17 cellular contexts compared by ENCODE assay signal in genomic region chr16:84449156-84450140, GRCh38. TPM values are rescaled to one million over a fixed set of nuclear protein-coding genes. Genes with fewer than 3 reads are reported as not detected.
DNase-seq lines count a peak whose midpoint lies in the region; ATAC-seq and TF ChIP-seq lines count a peak whose summit lies in the region.
"Had no signal": no experiment of that assay in that cellular context is flagged by ENCODE, and none has a peak within 500 bp of the region (broad histone marks: within the 10 kb centered on the region; RNA-seq: fewer than 3 reads in every experiment).

No MANE protein-coding gene starts in this region.

- H3K4ac ChIP-seq in neuronal stem cell (ENCODE audit: low read length): no peak overlapping the region

- in situ Hi-C loops in HAP-1 (cut with MboI; ENCODE audit: low sequenced_read_pairs): no loop called here

- no peak overlapping the region for H2BK120ac ChIP-seq in neuronal stem cell (ENCODE audit: low read depth, low read length)

- H3K18ac ChIP-seq in neuronal stem cell (ENCODE audit: low read length): peak overlapping the region; percentile 51

- H2AFZ ChIP-seq in neuronal stem cell (ENCODE audit: low read length): no peak overlapping the region
- H2AFZ ChIP-seq: GM23248 had no signal

- no peak for TF ChIP-seq CTCF in VCaP (conservative IDR thresholded peaks at IDR 0.05)

- H3K4me3 ChIP-seq in neuronal stem cell (ENCODE audit: low read length in 2 of 2): no peak overlapping the region
- no peak overlapping the region for H3K4me3 ChIP-seq in HAP-1
- H3K4me3 ChIP-seq: GM23248, K562 had no signal

- no peaks in the 10 kb centered on the region for H3K27me3 ChIP-seq in neuronal stem cell (ENCODE audit: control insufficient read depth in 3 of 3, insufficient read depth in 3 of 3, low read depth in 1 of 3, low read length in 3 of 3)
- H3K27me3 ChIP-seq in HAP-1 (ENCODE audit: low read depth): peaks cover 16% of the 10 kb centered on the region

- no peaks in the 10 kb centered on the region for H3K36me3 ChIP-seq in neuronal stem cell (replicated peaks in 1 of 2; ENCODE audit: control insufficient read depth in 2 of 2, insufficient read depth in 2 of 2, low read length in 2 of 2)
- H3K36me3 ChIP-seq in HAP-1 (replicated peaks): no peaks in the 10 kb centered on the region

- H3K14ac ChIP-seq in neuronal stem cell (ENCODE audit: low read length): peak overlapping the region; percentile 58

- H3K79me1 ChIP-seq in neuronal stem cell (ENCODE audit: low read depth, low read length): no peaks in the 10 kb centered on the region

- no peak overlapping the region for H2BK12ac ChIP-seq in neuronal stem cell (ENCODE audit: low read length)

- H2BK5ac ChIP-seq in neuronal stem cell (ENCODE audit: low read length): no peak overlapping the region

- H3K9me3 ChIP-seq in neuronal stem cell (replicated peaks in 1 of 2; ENCODE audit: control insufficient read depth in 2 of 2, insufficient read depth in 1 of 2, low read depth in 1 of 2, low read length in 2 of 2) (no peaks in the 10 kb centered on the region), HAP-1 (no peaks in the 10 kb centered on the region)

- WGBS in neuronal stem cell (ENCODE audit: extremely low coverage in 2 of 2, insufficient read length in 2 of 2, insufficient replicate concordance in 1 of 2), 2 donors: no CpG with 5 or more reads among the region's 38 CpGs

- no peak overlapping the region for H3K4me2 ChIP-seq in neuronal stem cell (ENCODE audit: insufficient read depth, low read length, poor library complexity, severe bottlenecking)

- H4K8ac ChIP-seq in neuronal stem cell (ENCODE audit: low read depth, low read length): no peak overlapping the region

- H2BK15ac ChIP-seq in neuronal stem cell (ENCODE audit: low read length): peak overlapping the region; percentile 46

- H3K4me1 ChIP-seq in neuronal stem cell (ENCODE audit: control insufficient read depth in 2 of 2, insufficient read depth in 1 of 2, low read depth in 1 of 2, low read length in 2 of 2): peaks cover 0 to 8% of the 10 kb centered on the region in 2 donors
- H3K4me1 ChIP-seq in HAP-1: peaks cover 4% of the 10 kb centered on the region; the same call in 1 of the 2 replicates

- no peak overlapping the region for H3K9ac ChIP-seq in neuronal stem cell (ENCODE audit: low read depth, low read length, poor library complexity)
- H3K9ac ChIP-seq: GM23248 had no signal

- H3K27ac ChIP-seq in VCaP: peak overlapping the region; percentile 76
- no peak overlapping the region for H3K27ac ChIP-seq in neuronal stem cell (replicated peaks; ENCODE audit: low read length)
- H3K27ac ChIP-seq: GM23248 had no signal

- DNase-seq in NCI-H1417 (lab: John Stamatoyannopoulos, UW) (peak; percentile 72 to 87 (median 84)), NCI-H1417 treated with DMSO at 0.1 percent for 48 hours (lab: John Stamatoyannopoulos, UW) (no peak), NCI-H1105 treated with DMSO at 0.1 percent for 48 hours (lab: John Stamatoyannopoulos, UW) (peak; percentile 53), neuronal stem cell (ENCODE audit: low spot score) (no peak), HAP-1 (ENCODE audit: low spot score in 2 of 2) (no peak), NK-92 (lab: John Stamatoyannopoulos, UW; ENCODE audit: unreplicated experiment) (no peak)
- DNase-seq: 8988T; activated CD4-positive, alpha-beta T cell treated with anti-CD3 and anti-CD28 coated beads for 48 hours; activated T-cell treated with anti-CD3 and anti-CD28 coated beads, Interleukin-2, amount 50 U/mL, for 72 hours; CD8-positive, alpha-beta memory T cell; GM23248; nucleus accumbens; T-helper 1 cell had no signal

- no peak for ATAC-seq in GM21447 (IDR thresholded peaks at IDR 0.05; ENCODE audit: unreplicated experiment)
- ATAC-seq: activated T-cell treated with anti-CD3 and anti-CD28 coated beads, Interleukin-2, amount 50 U/mL, for 72 hours; K562; Panc1 had no signal

- H2AK5ac ChIP-seq in neuronal stem cell (ENCODE audit: low read depth, low read length): no peak overlapping the region

- peak overlapping the region; percentile 87 for H3K23ac ChIP-seq in neuronal stem cell (ENCODE audit: low read depth, low read length, poor library complexity)

- H4K91ac ChIP-seq in neuronal stem cell (ENCODE audit: low read depth, low read length, poor library complexity): no peak overlapping the region

RNA-seq across cellular contexts. Expression of gene MEAK7, which starts 55.0 kb away (rescaled TPM):
- 8.0 TPM for polyA plus RNA-seq in neuronal stem cell (2013, experiment 1 of 2)
- 8.4 TPM for polyA plus RNA-seq in neuronal stem cell (2013, experiment 2 of 2)

Comparison
In these comparisons a context has a peak if more than half of its experiments do, and no peak if none do; other contexts are left out.
1. DNase-seq: peak in NCI-H1417 (3 of 3) and NCI-H1105 treated with DMSO at 0.1 percent for 48 hours (single experiment); none in NCI-H1417 treated with DMSO at 0.1 percent for 48 hours (single experiment), neuronal stem cell (single experiment), HAP-1 (0 of 2) and NK-92 (single experiment).